In genomic region chr19:409515-410242, GRCh38 we compare ENCODE assay signal across 9 cellular contexts. TPM values are rescaled to one million over a fixed set of nuclear protein-coding genes. Genes with fewer than 3 reads are reported as not detected.
DNase-seq lines count a peak whose midpoint lies in the region; ATAC-seq and TF ChIP-seq lines count a peak whose summit lies in the region.
"Had no signal": no experiment of that assay in that cellular context is flagged by ENCODE, and none has a peak within 500 bp of the region (broad histone marks: within the 10 kb centered on the region; RNA-seq: fewer than 3 reads in every experiment).

No MANE protein-coding gene starts in this region.

- H3K27me3 ChIP-seq in ascending aorta = peaks cover 14% of the 10 kb centered on the region
- H3K27me3 ChIP-seq in aorta (ENCODE audit: control insufficient read depth in 1 of 2, insufficient read depth in 2 of 2, low read length in 1 of 2) = no peaks in the 10 kb centered on the region

- no peak for TF ChIP-seq CTCF in ascending aorta (IDR thresholded peaks at IDR 0.05)

- ATAC-seq in Right ventricle myocardium inferior (no peak), left ventricle myocardium superior (no peak), aorta (ENCODE audit: low FRiP score) (no peak), HG02981 (IDR thresholded peaks at IDR 0.05; ENCODE audit: unreplicated experiment) (no peak)

- peaks cover 10 to 15% of the 10 kb centered on the region in 2 donors for H3K4me1 ChIP-seq in ascending aorta
- H3K4me1 ChIP-seq in aorta (ENCODE audit: control insufficient read depth in 1 of 2, insufficient read depth in 2 of 2, low read length in 2 of 2) = no peaks in the 10 kb centered on the region

- H3K9me3 ChIP-seq in ascending aorta (no peaks in the 10 kb centered on the region), aorta (ENCODE audit: control insufficient read depth, low read length) (no peaks in the 10 kb centered on the region)

- DNase-seq in Right ventricle myocardium inferior (ENCODE audit: missing footprints) (peak; percentile 26), left ventricle myocardium superior (no peak), ascending aorta (ENCODE audit: low spot score in 2 of 2) (peak in 1 of 2 donors; percentile 35), mesenteric fat pad (ENCODE audit: low spot score) (peak; percentile 87), aorta (peak; percentile 29 to 67), OCI-M2 (lab: John Stamatoyannopoulos, UW; ENCODE audit: unreplicated experiment) (no peak), cerebellum (ENCODE audit: low spot score) (no peak)
- DNase-seq: NCI-H1048 had no signal

- H3K36me3 ChIP-seq in ascending aorta (no peaks in the 10 kb centered on the region), aorta (ENCODE audit: control insufficient read depth in 1 of 2, insufficient read depth in 2 of 2, low read length in 1 of 2) (no peaks in the 10 kb centered on the region)

- H3K4me3 ChIP-seq in ascending aorta = peak overlapping the region; percentile 57 to 65
- peak overlapping the region; percentile 42 to 49 for H3K4me3 ChIP-seq in aorta (ENCODE audit: low read length in 2 of 2)

- H3K27ac ChIP-seq in ascending aorta = no peak overlapping the region
- no peak overlapping the region for H3K27ac ChIP-seq in aorta (ENCODE audit: low read depth in 1 of 2, low read length in 2 of 2)

- WGBS in aorta, 2 donors = 6 to 7% methylated on average over 21 to 23 of the region's 23 CpGs

- intact Hi-C loops in Right ventricle myocardium inferior (cut with DNase I) = no loop called here
- intact Hi-C loops in left ventricle myocardium superior (cut with micrococcal nuclease) = no loop called here
- intact Hi-C loops in ascending aorta (cut with DNase I) = no loop called here
- intact Hi-C loops in aorta (cut with DNase I) = no loop called here

RNA-seq across cellular contexts. Expression of gene C2CD4C, which starts 0.7 kb away (rescaled TPM):
- total RNA-seq in Right ventricle myocardium inferior = 1.0 TPM
- 1.3 TPM for total RNA-seq in left ventricle myocardium superior
- total RNA-seq in ascending aorta = 5.7 TPM
- total RNA-seq in mesenteric fat pad = 5.9 TPM
- 1 to 10 TPM in 1 of 2 donors, under 1 TPM in 1; 0.88 to 1.1 TPM for total RNA-seq in aorta
- not detected for polyA plus RNA-seq in aorta
- total RNA-seq in cerebellum = 7.5 TPM

RNA-seq across cellular contexts. Expression of gene SHC2, which starts 51.2 kb away (rescaled TPM):
- total RNA-seq in Right ventricle myocardium inferior = 10.7 TPM
- total RNA-seq in left ventricle myocardium superior = 11.0 TPM
- 51.2 TPM for total RNA-seq in ascending aorta
- total RNA-seq in mesenteric fat pad = 29.1 TPM
- total RNA-seq in aorta = 10 to 100 TPM in 1 of 2 donors, 1 to 10 TPM in 1; 9.7 to 31.4 TPM
- polyA plus RNA-seq in aorta = 10 to 100 TPM in 1 of 2 donors, 1 to 10 TPM in 1; 7.3 to 10.9 TPM
- 7.3 TPM for total RNA-seq in cerebellum

Comparison
In these comparisons a context has a peak if more than half of its experiments do, and no peak if none do; other contexts are left out.
1. DNase-seq: peak in Right ventricle myocardium inferior (single experiment), mesenteric fat pad (single experiment) and aorta (2 of 2); none in left ventricle myocardium superior (single experiment), OCI-M2 (single experiment) and cerebellum (single experiment).